8 cellular contexts compared by ENCODE assay signal in the genomic region with DNA sequence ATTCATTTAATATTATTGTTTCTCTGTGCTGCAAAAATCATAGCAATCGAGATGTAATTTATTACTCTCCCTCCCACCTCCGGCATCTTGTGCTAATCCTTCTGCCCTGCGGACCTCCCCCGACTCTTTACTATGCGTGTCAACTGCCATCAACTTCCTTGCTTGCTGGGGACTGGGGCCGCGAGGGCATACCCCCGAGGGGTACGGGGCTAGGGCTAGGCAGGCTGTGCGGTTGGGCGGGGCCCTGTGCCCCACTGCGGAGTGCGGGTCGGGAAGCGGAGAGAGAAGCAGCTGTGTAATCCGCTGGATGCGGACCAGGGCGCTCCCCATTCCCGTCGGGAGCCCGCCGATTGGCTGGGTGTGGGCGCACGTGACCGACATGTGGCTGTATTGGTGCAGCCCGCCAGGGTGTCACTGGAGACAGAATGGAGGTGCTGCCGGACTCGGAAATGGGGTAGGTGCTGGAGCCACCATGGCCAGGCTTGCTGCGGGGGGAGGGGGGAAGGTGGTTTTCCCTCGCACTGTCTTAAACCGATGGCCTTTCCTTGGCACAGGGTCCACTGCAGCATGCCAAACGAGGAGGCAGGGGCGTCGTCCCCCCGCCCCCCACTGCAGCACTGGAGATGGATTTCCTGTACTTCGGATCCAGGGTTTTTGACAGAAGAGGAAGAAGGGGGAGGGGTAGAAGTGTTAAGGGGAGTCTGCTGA. TPM values are rescaled to one million over a fixed set of nuclear protein-coding genes. Genes with fewer than 3 reads are reported as not detected.
DNase-seq lines count a peak whose midpoint lies in the region; ATAC-seq and TF ChIP-seq lines count a peak whose summit lies in the region.

Gene APC (plus strand): TSS at position 414 of the 708 bp plus-strand sequence. CDS start 17,006 bp downstream, outside the sequence.

- no peak within 1 kb of the TSS for H3K4me2 ChIP-seq in PC-3 (ENCODE audit: low read length)

- H3K27ac ChIP-seq in PC-3 (ENCODE audit: low read length) = peak within 1 kb of the TSS; percentile 88; the same call in 1 of the 2 replicates

- no peak within 1 kb of the TSS for H3K4me3 ChIP-seq in PC-3 (ENCODE audit: low read length)

- H3K36me3 ChIP-seq in PC-3 (ENCODE audit: low read depth, low read length) = no peaks in the 10 kb centered on the region

- no peaks in the 10 kb centered on the region for H3F3A ChIP-seq in PC-3 (ENCODE audit: low read length, unreplicated experiment)

- no peak within 1 kb of the TSS for H2AFZ ChIP-seq in PC-3 (ENCODE audit: low read length)

- DNase-seq in Calu3 = peak; percentile 95
- peak; percentile 91 for DNase-seq in HT1080 (ENCODE audit: low read depth)
- DNase-seq in PC-3 = no peak
- DNase-seq in activated T-cell treated with anti-CD3 and anti-CD28 coated beads for 48 hours (ENCODE audit: low read depth) = peak; percentile 82
- peak; percentile 94 to 95 for DNase-seq in erythroblast (lab: John Stamatoyannopoulos, UW)
- peak; percentile 91 for DNase-seq in mucosa of gallbladder (ENCODE audit: low spot score)
- DNase-seq in stimulated activated CD8-positive, alpha-beta memory T cell treated with anti-CD3 and anti-CD28 coated beads, Interleukin-4, amount 100 ng/mL, for 1 hour (ENCODE audit: low read depth in 2 of 2, low spot score in 1 of 2) = peak; percentile 38 to 49

- peaks cover 54% of the 10 kb centered on the region for H3K4me1 ChIP-seq in PC-3 (ENCODE audit: insufficient read depth, low read length)

- no peaks in the 10 kb centered on the region for H4K20me1 ChIP-seq in PC-3 (ENCODE audit: low read length)

- ATAC-seq in GM21381 (IDR thresholded peaks at IDR 0.05; ENCODE audit: unreplicated experiment) (peak; percentile 100), PC-3 (no peak)

- H3K79me2 ChIP-seq in PC-3 (ENCODE audit: low read length) = peaks cover 39% of the 10 kb centered on the region

- no peaks in the 10 kb centered on the region for H3K27me3 Mint-ChIP-seq in Calu3 (ENCODE audit: unreplicated experiment)

- intact Hi-C loops in Calu3 (cut with micrococcal nuclease; ENCODE audit: unreplicated experiment) = no loop called here
- intact Hi-C loops in PC-3 (cut with micrococcal nuclease) = no loop called here

- CTCF ChIA-PET in Calu3 (lab: Charles Lee) (interaction anchor here (0.7 to 1.5 kb wide), 3 partner anchors 20 to 179 kb away, joined by 3 read pairs; no protein-coding TSS in a partner anchor), PC-3 (lab: Charles Lee) (no interaction called here)

- peak; percentile 77 for TF ChIP-seq POLR2A in erythroblast (IDR thresholded peaks at IDR 0.05; ENCODE audit: low read length)

- H3K9me3 Mint-ChIP-seq in Calu3 (ENCODE audit: low read depth, unreplicated experiment) = no peaks in the 10 kb centered on the region

- H3K9me3 ChIP-seq in PC-3 (ENCODE audit: low read length) = no peaks in the 10 kb centered on the region

- H3K36me3 Mint-ChIP-seq in Calu3 (ENCODE audit: insufficient read depth, unreplicated experiment) = peaks cover 11% of the 10 kb centered on the region

- POLR2A ChIA-PET in PC-3 (lab: Charles Lee; ENCODE audit: unreplicated experiment) = no interaction called here

- peak within 1 kb of the TSS; percentile 78 for H3K27ac Mint-ChIP-seq in Calu3 (ENCODE audit: unreplicated experiment)

- peaks cover 13% of the 10 kb centered on the region for H3K4me1 Mint-ChIP-seq in Calu3 (ENCODE audit: low read depth, unreplicated experiment)

- TF ChIP-seq CTCF in Calu3 (IDR thresholded peaks at IDR 0.05; ENCODE audit: unreplicated experiment) (peak; percentile 32), PC-3 (conservative IDR thresholded peaks at IDR 0.05; ENCODE audit: low read depth, low read length) (no peak)

- no TSS peak for BruUV-seq in Calu3 (replicated peaks; lab: Mats Ljungman, UMichigan)
- BruUV-seq in PC-3 (replicated peaks; lab: Mats Ljungman, UMichigan) = no TSS peak

- no peak within 1 kb of the TSS for H3K9ac ChIP-seq in PC-3 (ENCODE audit: low read length)

- no peaks in the 10 kb centered on the region for H3K27me3 ChIP-seq in PC-3 (ENCODE audit: low read length)

- H3K4me3 Mint-ChIP-seq in Calu3 (ENCODE audit: low read depth, unreplicated experiment) = peak within 1 kb of the TSS; percentile 95

- H3K9me2 ChIP-seq in PC-3 (replicated peaks; ENCODE audit: low read length) = no peaks in the 10 kb centered on the region

RNA-seq across cellular contexts. Expression of gene APC, which starts in this region (rescaled TPM):
- total RNA-seq in Calu3 (2022) = 44.7 and 47.6 TPM in 2 replicates
- 21.4 and 28.9 TPM in 2 replicates for total RNA-seq in HT1080 (2014; rRNA removed; shearing (Covaris generic))
- 4.1 and 6.2 TPM in 2 replicates for polyA plus RNA-seq in HT1080 (2015; cell fraction: cytosol; rRNA removed)
- 17.1 and 19.1 TPM in 2 replicates for polyA plus RNA-seq in HT1080 (2015; cell fraction: nucleus; rRNA removed)
- total RNA-seq in PC-3 (2014; rRNA removed) = 31.0 and 31.7 TPM in 2 replicates
- 39.1 TPM for total RNA-seq in mucosa of gallbladder
